9 cellular contexts compared by ENCODE assay signal in genomic region chr1:145920297-145920696, GRCh38. TPM values are rescaled to one million over a fixed set of nuclear protein-coding genes. Genes with fewer than 3 reads are reported as not detected.
DNase-seq lines count a peak whose midpoint lies in the region; ATAC-seq and TF ChIP-seq lines count a peak whose summit lies in the region.
"Not testable (repeated sequence)": the region's sequence is repeated elsewhere in the genome, so short reads cannot be mapped to it uniquely, and the experiment has no call there.
"Had no signal": no experiment of that assay in that cellular context is flagged by ENCODE, and none has a peak within 500 bp of the region (broad histone marks: within the 10 kb centered on the region; RNA-seq: fewer than 3 reads in every experiment).

No MANE protein-coding gene starts in this region.

- H3K27me3 ChIP-seq in OCI-LY1 (ENCODE audit: insufficient read depth, low read length); mesenchymal stem cell (ENCODE audit: control insufficient read depth in 1 of 2, insufficient read depth in 1 of 2, low read length in 2 of 2); gastrocnemius medialis: not testable (repeated sequence)

- not testable (repeated sequence) for H3K79me2 ChIP-seq in OCI-LY1 (ENCODE audit: insufficient read depth, low read length)

- peak overlapping the region; percentile 96; the same call in 1 of the 2 replicates for H3K4me2 ChIP-seq in OCI-LY1 (ENCODE audit: low read length)
- H3K4me2 ChIP-seq in mesenchymal stem cell (ENCODE audit: low read length, poor library complexity, severe bottlenecking) = not testable (repeated sequence)

- peaks cover 15% of the 10 kb centered on the region for H3K4me1 Mint-ChIP-seq in Calu3 (ENCODE audit: low read depth, unreplicated experiment)
- peaks cover 50% of the 10 kb centered on the region for H3K4me1 Mint-ChIP-seq in activated CD4-positive, alpha-beta T cell treated with anti-CD3 and anti-CD28 coated beads for 36 hours
- H3K4me1 Mint-ChIP-seq in activated naive CD4-positive, alpha-beta T cell treated with anti-CD3 and anti-CD28 coated beads for 36 hours (ENCODE audit: low read depth) = peaks cover 38% of the 10 kb centered on the region
- peaks cover 45% of the 10 kb centered on the region for H3K4me1 Mint-ChIP-seq in central memory CD8-positive, alpha-beta T cell

- H3K4ac ChIP-seq in mesenchymal stem cell (ENCODE audit: low read depth in 1 of 2, low read length in 2 of 2) = not testable (repeated sequence)

- not testable (repeated sequence) for H3K9me3 ChIP-seq in OCI-LY1 (ENCODE audit: low read length); mesenchymal stem cell (ENCODE audit: control insufficient read depth, low read length); gastrocnemius medialis

- not testable (repeated sequence) for H3K27ac ChIP-seq in OCI-LY1 (ENCODE audit: low read depth, low read length, poor library complexity, severe bottlenecking); mesenchymal stem cell (ENCODE audit: low read length, poor library complexity, severe bottlenecking)
- H3K27ac ChIP-seq in gastrocnemius medialis = peak overlapping the region; percentile 92 to 98 (median 92)

- DNase-seq in Calu3; activated CD4-positive, alpha-beta T cell treated with anti-CD3 and anti-CD28 coated beads for 36 hours; activated naive CD4-positive, alpha-beta T cell treated with anti-CD3 and anti-CD28 coated beads for 36 hours; central memory CD8-positive, alpha-beta T cell (ENCODE audit: low spot score in 2 of 2); mesenchymal stem cell; gastrocnemius medialis: not testable (repeated sequence)

- POLR2A ChIA-PET in activated CD4-positive, alpha-beta T cell treated with anti-CD3 and anti-CD28 coated beads for 36 hours (lab: Charles Lee) = interaction anchor here (0.7 kb wide), 1 partner anchor 76 kb away, joined by 4 read pairs; the partner anchor contains the start of gene TXNIP

- H3K27me3 Mint-ChIP-seq in Calu3 (ENCODE audit: unreplicated experiment); activated CD4-positive, alpha-beta T cell treated with anti-CD3 and anti-CD28 coated beads for 36 hours; activated naive CD4-positive, alpha-beta T cell treated with anti-CD3 and anti-CD28 coated beads for 36 hours (ENCODE audit: low read depth); central memory CD8-positive, alpha-beta T cell: not testable (repeated sequence)

- H3K9me2 ChIP-seq in OCI-LY1 (ENCODE audit: low read depth, low read length) = not testable (repeated sequence)

- not testable (repeated sequence) for BruUV-seq in Calu3 (replicated peaks; lab: Mats Ljungman, UMichigan)

- peaks cover 13% of the 10 kb centered on the region for H3K79me1 ChIP-seq in mesenchymal stem cell (replicated peaks; ENCODE audit: low read length, poor library complexity, severe bottlenecking)

- H2BK120ac ChIP-seq in mesenchymal stem cell (ENCODE audit: low read depth, low read length) = not testable (repeated sequence)

- not testable (repeated sequence) for H2AFZ ChIP-seq in OCI-LY1 (ENCODE audit: low read length); mesenchymal stem cell (ENCODE audit: low read depth, low read length)

- not testable (repeated sequence) for H3K9me3 Mint-ChIP-seq in Calu3 (ENCODE audit: low read depth, unreplicated experiment); activated CD4-positive, alpha-beta T cell treated with anti-CD3 and anti-CD28 coated beads for 36 hours (ENCODE audit: low read depth); activated naive CD4-positive, alpha-beta T cell treated with anti-CD3 and anti-CD28 coated beads for 36 hours; central memory CD8-positive, alpha-beta T cell

- H4K91ac ChIP-seq in mesenchymal stem cell (ENCODE audit: low read length) = not testable (repeated sequence)

- H4K20me1 ChIP-seq in OCI-LY1 (ENCODE audit: insufficient read depth, low read length) = not testable (repeated sequence)

- not testable (repeated sequence) for H4K8ac ChIP-seq in mesenchymal stem cell (ENCODE audit: low read length)

- intact Hi-C loops in Calu3 (cut with micrococcal nuclease; ENCODE audit: unreplicated experiment); activated CD4-positive, alpha-beta T cell treated with anti-CD3 and anti-CD28 coated beads for 36 hours (cut with DNase I, micrococcal nuclease); activated naive CD4-positive, alpha-beta T cell treated with anti-CD3 and anti-CD28 coated beads for 36 hours (cut with micrococcal nuclease); gastrocnemius medialis (cut with DNase I; ENCODE audit: low total_unique reads): not testable (repeated sequence)

- ATAC-seq in activated CD4-positive, alpha-beta T cell treated with anti-CD3 and anti-CD28 coated beads for 36 hours; central memory CD8-positive, alpha-beta T cell (replicated peaks; ENCODE audit: extremely low read depth, poor library complexity, severe bottlenecking); gastrocnemius medialis: not testable (repeated sequence)

- H2BK5ac ChIP-seq in mesenchymal stem cell (ENCODE audit: low read depth, low read length, poor library complexity, severe bottlenecking) = not testable (repeated sequence)

- H3K36me3 Mint-ChIP-seq in Calu3 (ENCODE audit: insufficient read depth, unreplicated experiment) = peaks cover 39% of the 10 kb centered on the region
- H3K36me3 Mint-ChIP-seq in activated CD4-positive, alpha-beta T cell treated with anti-CD3 and anti-CD28 coated beads for 36 hours (ENCODE audit: low read depth) = peaks cover 32% of the 10 kb centered on the region
- peaks cover 16% of the 10 kb centered on the region for H3K36me3 Mint-ChIP-seq in activated naive CD4-positive, alpha-beta T cell treated with anti-CD3 and anti-CD28 coated beads for 36 hours (ENCODE audit: low read depth)
- peaks cover 23% of the 10 kb centered on the region for H3K36me3 Mint-ChIP-seq in central memory CD8-positive, alpha-beta T cell (ENCODE audit: insufficient read depth)

- H3K4me1 ChIP-seq in OCI-LY1 (ENCODE audit: insufficient read depth, low read length, severe bottlenecking) = peaks cover 22% of the 10 kb centered on the region
- H3K4me1 ChIP-seq in mesenchymal stem cell (ENCODE audit: control insufficient read depth, insufficient read depth, low read depth, low read length) = peaks cover 17% of the 10 kb centered on the region
- peaks cover 25 to 36% of the 10 kb centered on the region in 2 donors for H3K4me1 ChIP-seq in gastrocnemius medialis

- not testable (repeated sequence) for H3K9ac ChIP-seq in OCI-LY1 (ENCODE audit: low read length)
- peak overlapping the region; percentile 95 for H3K9ac ChIP-seq in mesenchymal stem cell (ENCODE audit: low read length)

- no CpG with 5 or more reads among the region's 4 CpGs for WGBS in mesenchymal stem cell

- peaks cover 26% of the 10 kb centered on the region; the same call in 1 of the 2 replicates for H3K36me3 ChIP-seq in OCI-LY1 (ENCODE audit: insufficient read depth, low read length)
- peaks cover 2 to 32% of the 10 kb centered on the region in 2 experiments for H3K36me3 ChIP-seq in mesenchymal stem cell (ENCODE audit: control insufficient read depth in 1 of 2, insufficient read depth in 2 of 2, low read depth in 1 of 2, low read length in 2 of 2)
- peaks cover 4 to 33% of the 10 kb centered on the region in 2 donors for H3K36me3 ChIP-seq in gastrocnemius medialis

- not testable (repeated sequence) for TF ChIP-seq POLR2A in gastrocnemius medialis (IDR thresholded peaks at IDR 0.05)

- TF ChIP-seq CTCF in Calu3 (IDR thresholded peaks at IDR 0.05; ENCODE audit: unreplicated experiment); OCI-LY1 (IDR thresholded peaks at IDR 0.05; ENCODE audit: low read length); gastrocnemius medialis (IDR thresholded peaks at IDR 0.05 in 4 of 5, conservative IDR thresholded peaks at IDR 0.05 in 1 of 5): not testable (repeated sequence)

- in situ Hi-C loops in gastrocnemius medialis (cut with MboI; ENCODE audit: low sequenced_read_pairs in 4 of 4) = not testable (repeated sequence)

- H3K4me3 Mint-ChIP-seq in Calu3 (ENCODE audit: low read depth, unreplicated experiment) = peak overlapping the region; percentile 74
- H3K4me3 Mint-ChIP-seq in activated CD4-positive, alpha-beta T cell treated with anti-CD3 and anti-CD28 coated beads for 36 hours = peak overlapping the region; percentile 93
- peak overlapping the region; percentile 89 for H3K4me3 Mint-ChIP-seq in activated naive CD4-positive, alpha-beta T cell treated with anti-CD3 and anti-CD28 coated beads for 36 hours
- H3K4me3 Mint-ChIP-seq in central memory CD8-positive, alpha-beta T cell = peak overlapping the region; percentile 91

- H3K14ac ChIP-seq in mesenchymal stem cell (ENCODE audit: low read length in 2 of 2) = not testable (repeated sequence)

- not testable (repeated sequence) for H3K4me3 ChIP-seq in OCI-LY1 (ENCODE audit: low read depth, low read length, poor library complexity, severe bottlenecking)
- peak overlapping the region in 1 of 2 experiments; percentile 98 for H3K4me3 ChIP-seq in mesenchymal stem cell (ENCODE audit: insufficient read depth in 1 of 2, low read depth in 1 of 2, low read length in 2 of 2)
- H3K4me3 ChIP-seq in gastrocnemius medialis = peak overlapping the region in 3 of 4 donors; percentile 76 to 97 (median 83)

- not testable (repeated sequence) for H3K27ac Mint-ChIP-seq in Calu3 (ENCODE audit: unreplicated experiment); activated CD4-positive, alpha-beta T cell treated with anti-CD3 and anti-CD28 coated beads for 36 hours
- H3K27ac Mint-ChIP-seq in activated naive CD4-positive, alpha-beta T cell treated with anti-CD3 and anti-CD28 coated beads for 36 hours = peak overlapping the region; percentile 70
- peak overlapping the region; percentile 74 for H3K27ac Mint-ChIP-seq in central memory CD8-positive, alpha-beta T cell (ENCODE audit: low read depth)

- not testable (repeated sequence) for H2AK5ac ChIP-seq in mesenchymal stem cell (ENCODE audit: low read length, severe bottlenecking)

- not testable (repeated sequence) for H2BK12ac ChIP-seq in mesenchymal stem cell (ENCODE audit: low read length in 2 of 2)

- H3F3A ChIP-seq in OCI-LY1 (ENCODE audit: insufficient read depth, low read length) = not testable (repeated sequence)

- not testable (repeated sequence) for H2BK15ac ChIP-seq in mesenchymal stem cell (ENCODE audit: low read depth, poor library complexity, severe bottlenecking)

- CTCF ChIA-PET in Calu3 (lab: Charles Lee) = interaction anchor here (0.7 kb wide), 1 partner anchor 59 kb away, joined by 3 read pairs; no protein-coding TSS in a partner anchor
- CTCF ChIA-PET in activated CD4-positive, alpha-beta T cell treated with anti-CD3 and anti-CD28 coated beads for 36 hours (lab: Charles Lee) = not testable (repeated sequence)
- CTCF ChIA-PET in activated naive CD4-positive, alpha-beta T cell treated with anti-CD3 and anti-CD28 coated beads for 36 hours (lab: Charles Lee) = interaction anchor here (2.5 kb wide), 1 partner anchor 75 kb away, joined by 11 read pairs; the partner anchor contains the start of gene NUDT17

- not testable (repeated sequence) for H3K18ac ChIP-seq in mesenchymal stem cell (ENCODE audit: low read depth in 1 of 2, low read length in 2 of 2)

- not testable (repeated sequence) for H3K23ac ChIP-seq in mesenchymal stem cell (ENCODE audit: low read length in 2 of 2)

RNA-seq across cellular contexts. Expression of gene PEX11B, which starts 1.8 kb away (rescaled TPM):
- total RNA-seq in Calu3 (2022) = 27.1 and 27.3 TPM in 2 replicates
- total RNA-seq in activated CD4-positive, alpha-beta T cell treated with anti-CD3 and anti-CD28 coated beads for 36 hours = 10 to 100 TPM; 22.6 to 26.4 TPM
- 10 to 100 TPM; 18.0 to 19.0 TPM for total RNA-seq in activated naive CD4-positive, alpha-beta T cell treated with anti-CD3 and anti-CD28 coated beads for 36 hours
- polyA plus RNA-seq in mesenchymal stem cell (2013, experiment 1 of 2) = 30.6 TPM
- 30.5 TPM for polyA plus RNA-seq in mesenchymal stem cell (2013, experiment 2 of 2)
- total RNA-seq in gastrocnemius medialis = 10 to 100 TPM; 23.2 to 46.0 (median 31.7) TPM

RNA-seq across cellular contexts. Expression of gene RBM8A, which starts 7.0 kb away (rescaled TPM):
- total RNA-seq in Calu3 (2022) = 167 and 177 TPM in 2 replicates
- total RNA-seq in activated CD4-positive, alpha-beta T cell treated with anti-CD3 and anti-CD28 coated beads for 36 hours = 100 to 1,000 TPM; 293 to 330 TPM
- total RNA-seq in activated naive CD4-positive, alpha-beta T cell treated with anti-CD3 and anti-CD28 coated beads for 36 hours = 100 to 1,000 TPM; 241 to 242 TPM
- polyA plus RNA-seq in mesenchymal stem cell (2013, experiment 1 of 2) = 135 TPM
- polyA plus RNA-seq in mesenchymal stem cell (2013, experiment 2 of 2) = 142 TPM
- total RNA-seq in gastrocnemius medialis = 100 to 1,000 TPM; 199 to 589 (median 381) TPM

RNA-seq across cellular contexts. Expression of gene ITGA10, which starts 10.4 kb away (rescaled TPM):
- total RNA-seq in Calu3 (2022) (0.34 and 0.68 TPM in 2 replicates), gastrocnemius medialis (10 to 100 TPM in 3 of 4 donors, 1 to 10 TPM in 1; 6.4 to 20.0 (median 14.7) TPM)
- 1 to 10 TPM in 1 of 2 experiments, under 1 TPM in 1; 0.86 to 1.0 TPM for total RNA-seq in activated CD4-positive, alpha-beta T cell treated with anti-CD3 and anti-CD28 coated beads for 36 hours
- under 1 TPM; 0.41 to 0.54 TPM for total RNA-seq in activated naive CD4-positive, alpha-beta T cell treated with anti-CD3 and anti-CD28 coated beads for 36 hours
- 2.1 TPM for polyA plus RNA-seq in mesenchymal stem cell (2013, experiment 1 of 2)
- 1.7 TPM for polyA plus RNA-seq in mesenchymal stem cell (2013, experiment 2 of 2)

RNA-seq across cellular contexts. Expression of gene ANKRD35, which starts 34.6 kb away (rescaled TPM):
- total RNA-seq in Calu3 (2022) (0.22 TPM in 1 of 2 replicates, not detected in the other), gastrocnemius medialis (10 to 100 TPM in 2 of 4 donors, 1 to 10 TPM in 2; 8.0 to 19.5 (median 10.7) TPM)
- total RNA-seq in activated CD4-positive, alpha-beta T cell treated with anti-CD3 and anti-CD28 coated beads for 36 hours = under 1 TPM; 0.30 to 0.55 TPM
- under 1 TPM; 0.19 to 0.20 TPM for total RNA-seq in activated naive CD4-positive, alpha-beta T cell treated with anti-CD3 and anti-CD28 coated beads for 36 hours
- polyA plus RNA-seq in mesenchymal stem cell (2013, experiment 1 of 2) = 0.66 TPM
- 0.67 TPM for polyA plus RNA-seq in mesenchymal stem cell (2013, experiment 2 of 2)
- total RNA-seq: SK-MEL-5 had no signal
- polyA plus RNA-seq: neural cell had no signal

RNA-seq across cellular contexts. Expression of gene LIX1L, which starts 37.5 kb away (rescaled TPM):
- total RNA-seq in Calu3 (2022) (6.3 and 7.2 TPM in 2 replicates), gastrocnemius medialis (100 to 1,000 TPM in 1 of 4 donors, 10 to 100 TPM in 3; 37.1 to 108 (median 75.4) TPM)
- total RNA-seq in activated CD4-positive, alpha-beta T cell treated with anti-CD3 and anti-CD28 coated beads for 36 hours = 10 to 100 TPM; 44.9 to 49.4 TPM
- 10 to 100 TPM; 43.6 to 44.3 TPM for total RNA-seq in activated naive CD4-positive, alpha-beta T cell treated with anti-CD3 and anti-CD28 coated beads for 36 hours
- polyA plus RNA-seq in mesenchymal stem cell (2013, experiment 1 of 2) = 30.0 TPM
- 29.8 TPM for polyA plus RNA-seq in mesenchymal stem cell (2013, experiment 2 of 2)
